37 cellular contexts compared by ENCODE assay signal in the genomic region with DNA sequence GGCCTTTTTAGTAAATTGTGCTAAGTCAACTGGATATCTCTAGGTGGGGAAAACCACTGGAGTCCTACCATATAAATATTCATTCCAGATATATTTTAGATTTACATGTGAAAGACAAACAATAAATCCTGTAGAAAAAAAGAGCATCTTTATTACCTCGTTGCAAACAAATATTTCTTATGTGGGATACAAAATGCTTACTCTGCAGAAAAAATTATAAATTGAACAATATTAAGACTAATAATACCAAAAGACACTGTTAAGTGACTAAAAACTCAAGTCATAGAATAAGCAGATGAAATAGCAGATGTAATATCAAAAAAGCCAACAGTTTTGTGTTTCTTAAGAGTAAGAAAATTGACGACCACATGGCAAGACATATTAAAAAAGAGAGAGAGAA. TPM values are rescaled to one million over a fixed set of nuclear protein-coding genes. Genes with fewer than 3 reads are reported as not detected.
"Had no signal": no experiment of that assay in that cellular context is flagged by ENCODE, and none has a peak within 500 bp of the region (broad histone marks: within the 10 kb centered on the region; RNA-seq: fewer than 3 reads in every experiment).

No MANE protein-coding gene starts in this region.

- DNase-seq: activated B cell treated with CpG ODN at 0.5 μM for 24 hours; activated CD4-positive, alpha-beta memory T cell treated with anti-CD3 and anti-CD28 coated beads for 36 hours; activated CD4-positive, alpha-beta T cell treated with anti-CD3 and anti-CD28 coated beads for 4 hours; activated CD4-positive, alpha-beta T cell treated with anti-CD3 and anti-CD28 coated beads, Interleukin-2, amount 10 ng/mL, durations not matched to agents 24 days and 14 days; activated CD4-positive, alpha-beta T cell treated with anti-CD3 and anti-CD28 coated beads, Interleukin-2, amount 50 U/mL, for 1 hour; activated CD4-positive, alpha-beta T cell treated with anti-CD3 and anti-CD28 coated beads, Interleukin-2, amount 50 U/mL, for 4 hours; activated CD4-positive, CD25-positive, alpha-beta regulatory T cell treated with anti-CD3 and anti-CD28 coated beads, Interleukin-2, amount 50 U/mL, for 72 hours; activated CD8-positive, alpha-beta memory T cell treated with anti-CD3 and anti-CD28 coated beads, Interleukin-2, amount 50 U/mL, for 4 hours; activated CD8-positive, alpha-beta T cell treated with anti-CD3 and anti-CD28 coated beads for 36 hours; activated effector memory CD4-positive, alpha-beta T cell treated with anti-CD3 and anti-CD28 coated beads, Interleukin-2, amount 50 U/mL, for 16 hours; activated gamma-delta T cell treated with Interleukin-2 at 50 U/mL for 16 hours; activated naive CD4-positive, alpha-beta T cell; activated naive CD4-positive, alpha-beta T cell treated with anti-CD3 and anti-CD28 coated beads for 36 hours; activated naive CD4-positive, alpha-beta T cell treated with anti-CD3 and anti-CD28 coated beads, Interleukin-2, amount 50 U/mL, for 16 hours; activated naive CD8-positive, alpha-beta T cell treated with anti-CD3 and anti-CD28 coated beads for 36 hours; activated T-cell treated with anti-CD3 and anti-CD28 coated beads for 4 hours; activated T-cell treated with anti-CD3 and anti-CD28 coated beads, Interleukin-2, amount 50 U/mL, for 1 hour; activated T-cell treated with anti-CD3 and anti-CD28 coated beads, Interleukin-2, amount 50 U/mL, for 4 hours; adrenal gland; amniotic stem cell; aorta; caudate nucleus; cerebellar nuclear complex; T-helper 2 cell; T-helper 9 cell had no signal

- H3K4me3 ChIP-seq: adrenal gland, cardiac muscle cell had no signal

- H3K36me3 ChIP-seq: adrenal gland, cardiac muscle cell had no signal

- H3K27ac Mint-ChIP-seq: activated B cell treated with CpG ODN at 0.5 μM for 24 hours; activated CD4-positive, alpha-beta memory T cell treated with anti-CD3 and anti-CD28 coated beads for 36 hours; activated CD4-positive, alpha-beta T cell treated with anti-CD3 and anti-CD28 coated beads, Interleukin-2, amount 10 ng/mL, durations not matched to agents 24 days and 14 days; activated CD8-positive, alpha-beta T cell treated with anti-CD3 and anti-CD28 coated beads for 36 hours; activated naive CD4-positive, alpha-beta T cell treated with anti-CD3 and anti-CD28 coated beads for 36 hours; activated naive CD4-positive, alpha-beta T cell treated with anti-CD3 and anti-CD28 coated beads, Interleukin-2, amount 50 U/mL, for 72 hours; activated naive CD8-positive, alpha-beta T cell treated with anti-CD3 and anti-CD28 coated beads for 36 hours; activated T-helper 1 cell treated with anti-CD3 and anti-CD28 coated beads, Interleukin-12 subunit alpha, Interleukin-12 subunit beta, Interleukin-2, Interleukin-4 antibody, amounts not matched to agents 30 ng/mL and 10 ng/mL and 1 ng/mL, durations not matched to agents 14 hours and 24 hours and 36 hours; activated T-helper 17 cell treated with anti-CD3 and anti-CD28 coated beads, Interleukin-2, amount 50 U/mL, for 72 hours; brain; T-helper 1 cell treated with Interleukin-12 subunit alpha and Interleukin-12 subunit beta and Interleukin-4 antibody, amounts not matched to agents 30 μg/mL and 1 μg/mL, for 36 hours; T-helper 2 cell treated with Interferon-gamma antibody and Interleukin-4, amounts not matched to agents 5 μg/mL and 100 μg/mL, for 36 hours had no signal

- H3K4me1 Mint-ChIP-seq: activated B cell treated with CpG ODN at 0.5 μM for 24 hours; activated CD4-positive, alpha-beta T cell treated with anti-CD3 and anti-CD28 coated beads, Interleukin-2, amount 10 ng/mL, durations not matched to agents 24 days and 14 days; activated T-helper 17 cell treated with anti-CD3 and anti-CD28 coated beads, Interleukin-2, amount 50 U/mL, for 72 hours; brain; central memory CD8-positive, alpha-beta T cell had no signal

- ATAC-seq: activated CD8-positive, alpha-beta T cell treated with anti-CD3 and anti-CD28 coated beads for 36 hours; activated naive CD4-positive, alpha-beta T cell treated with anti-CD3 and anti-CD28 coated beads, Interleukin-2, amount 50 U/mL, for 72 hours; activated T-cell treated with anti-CD3 and anti-CD28 coated beads, Interleukin-2, amount 50 U/mL, for 4 hours; activated T-helper 17 cell treated with anti-CD3 and anti-CD28 coated beads, Interleukin-2, amount 50 U/mL, for 72 hours had no signal

- FAIRE-seq: astrocyte, bronchial epithelial cell, TTC549 had no signal

- H3K27me3 Mint-ChIP-seq: activated B cell treated with CpG ODN at 0.5 μM for 24 hours; activated CD4-positive, alpha-beta memory T cell treated with anti-CD3 and anti-CD28 coated beads for 36 hours; activated CD4-positive, alpha-beta T cell treated with anti-CD3 and anti-CD28 coated beads, Interleukin-2, amount 10 ng/mL, durations not matched to agents 24 days and 14 days; activated CD8-positive, alpha-beta T cell treated with anti-CD3 and anti-CD28 coated beads for 36 hours; activated naive CD8-positive, alpha-beta T cell treated with anti-CD3 and anti-CD28 coated beads for 36 hours; activated T-helper 17 cell treated with anti-CD3 and anti-CD28 coated beads, Interleukin-2, amount 50 U/mL, for 72 hours; brain; central memory CD8-positive, alpha-beta T cell had no signal

- H3K27me3 ChIP-seq: adrenal gland, cardiac muscle cell had no signal

- H3K4me3 Mint-ChIP-seq: activated B cell treated with CpG ODN at 0.5 μM for 24 hours; activated CD4-positive, alpha-beta memory T cell treated with anti-CD3 and anti-CD28 coated beads for 36 hours; activated CD4-positive, alpha-beta T cell treated with anti-CD3 and anti-CD28 coated beads, Interleukin-2, amount 10 ng/mL, durations not matched to agents 24 days and 14 days; activated CD8-positive, alpha-beta T cell treated with anti-CD3 and anti-CD28 coated beads for 36 hours; activated naive CD4-positive, alpha-beta T cell treated with anti-CD3 and anti-CD28 coated beads for 36 hours; activated naive CD8-positive, alpha-beta T cell treated with anti-CD3 and anti-CD28 coated beads for 36 hours; activated T-cell treated with anti-CD3 and anti-CD28 coated beads, Interleukin-2, amount 50 U/mL, for 4 hours; activated T-helper 1 cell treated with anti-CD3 and anti-CD28 coated beads, Interleukin-12 subunit alpha, Interleukin-12 subunit beta, Interleukin-2, Interleukin-4 antibody, amounts not matched to agents 30 ng/mL and 10 ng/mL and 1 ng/mL, durations not matched to agents 14 hours and 24 hours and 36 hours; activated T-helper 17 cell treated with anti-CD3 and anti-CD28 coated beads, Interleukin-2, amount 50 U/mL, for 72 hours; brain; central memory CD8-positive, alpha-beta T cell; T-helper 1 cell treated with Interleukin-12 subunit alpha and Interleukin-12 subunit beta and Interleukin-4 antibody, amounts not matched to agents 30 μg/mL and 1 μg/mL, for 36 hours; T-helper 2 cell treated with Interferon-gamma antibody and Interleukin-4, amounts not matched to agents 5 μg/mL and 100 μg/mL, for 36 hours had no signal

- H3K9me3 ChIP-seq: adrenal gland had no signal

- H3K27ac ChIP-seq: adrenal gland, cardiac muscle cell, VCaP had no signal

- H3K36me3 Mint-ChIP-seq: activated CD4-positive, alpha-beta memory T cell treated with anti-CD3 and anti-CD28 coated beads for 36 hours; activated naive CD4-positive, alpha-beta T cell treated with anti-CD3 and anti-CD28 coated beads, Interleukin-2, amount 50 U/mL, for 72 hours; activated naive CD8-positive, alpha-beta T cell treated with anti-CD3 and anti-CD28 coated beads for 36 hours; brain had no signal

- H3K9me3 Mint-ChIP-seq: activated B cell treated with CpG ODN at 0.5 μM for 24 hours; activated CD4-positive, alpha-beta memory T cell treated with anti-CD3 and anti-CD28 coated beads for 36 hours; activated CD4-positive, alpha-beta T cell treated with anti-CD3 and anti-CD28 coated beads, Interleukin-2, amount 10 ng/mL, durations not matched to agents 24 days and 14 days; activated naive CD4-positive, alpha-beta T cell treated with anti-CD3 and anti-CD28 coated beads for 36 hours; activated naive CD8-positive, alpha-beta T cell treated with anti-CD3 and anti-CD28 coated beads for 36 hours; activated T-cell treated with anti-CD3 and anti-CD28 coated beads, Interleukin-2, amount 50 U/mL, for 4 hours; activated T-helper 1 cell treated with anti-CD3 and anti-CD28 coated beads, Interleukin-12 subunit alpha, Interleukin-12 subunit beta, Interleukin-2, Interleukin-4 antibody, amounts not matched to agents 30 ng/mL and 10 ng/mL and 1 ng/mL, durations not matched to agents 14 hours and 24 hours and 36 hours; activated T-helper 17 cell treated with anti-CD3 and anti-CD28 coated beads, Interleukin-2, amount 50 U/mL, for 72 hours; brain; central memory CD8-positive, alpha-beta T cell; T-helper 1 cell treated with Interleukin-12 subunit alpha and Interleukin-12 subunit beta and Interleukin-4 antibody, amounts not matched to agents 30 μg/mL and 1 μg/mL, for 36 hours; T-helper 2 cell treated with Interferon-gamma antibody and Interleukin-4, amounts not matched to agents 5 μg/mL and 100 μg/mL, for 36 hours had no signal

- H3K4me1 ChIP-seq: adrenal gland had no signal

RNA-seq across cellular contexts. Expression of gene SULT1B1, which starts 43.8 kb away (rescaled TPM):
- total RNA-seq: cardiac muscle cell had no signal
- polyA plus RNA-seq: cardiac muscle cell had no signal
